Comparison of ENCODE assay signal across 1 cellular context in the genomic region with DNA sequence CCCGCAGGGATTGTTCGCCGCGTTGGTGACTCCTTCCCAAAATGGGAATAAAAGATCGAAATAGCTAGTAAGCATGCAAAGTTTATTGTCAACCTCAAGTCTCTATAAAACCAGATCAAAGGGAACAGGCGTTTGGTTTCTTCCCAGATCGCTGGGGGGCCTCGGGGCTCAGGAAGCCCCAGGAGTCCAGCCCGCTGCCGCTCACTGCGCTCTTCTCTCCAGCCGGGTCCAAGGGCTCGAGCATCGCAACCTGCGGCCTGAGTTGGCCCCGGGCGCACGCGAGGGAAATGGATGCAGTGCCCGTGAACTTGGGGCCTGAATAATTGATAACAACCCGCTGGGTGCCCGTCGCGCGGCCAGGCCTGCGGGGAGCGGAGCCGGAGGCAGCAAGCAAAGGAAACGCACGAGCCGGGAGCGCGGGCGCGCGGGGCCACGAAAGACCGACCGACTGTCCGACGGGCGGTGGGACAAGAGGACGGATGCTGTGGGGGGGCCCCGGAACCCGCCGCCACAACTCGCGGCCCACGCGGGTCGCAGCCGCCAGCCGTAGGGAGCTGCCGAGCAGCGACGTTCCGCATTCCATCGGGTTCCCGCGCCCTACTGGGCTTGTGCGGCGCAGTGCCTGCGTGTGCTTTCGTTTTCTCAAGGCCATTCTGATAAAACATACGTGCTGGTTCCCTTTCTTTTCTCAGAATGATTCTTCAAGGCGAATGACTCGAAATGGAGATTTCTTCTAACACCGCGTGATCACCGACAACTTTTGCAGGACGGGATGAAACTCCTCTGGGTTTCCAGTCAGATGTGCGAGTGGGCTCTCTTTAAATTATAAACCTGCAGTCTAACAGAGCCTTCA.
TF ChIP-seq lines count a peak whose summit lies in the region.

No MANE protein-coding gene starts in this region.

TF ChIP-seq in HepG2, 621 proteins besides CTCF, POLR2A, EP300 and RAD21 (continues in another document):
- TF ChIP-seq GABPB1 (CRISPR knock-in tag; IDR thresholded peaks at IDR 0.05) (peak; percentile 60; the same call in 1 of the 2 replicates), IRF2 (CRISPR knock-in tag; IDR thresholded peaks at IDR 0.05) (peak; percentile 77; the same call in 1 of the 2 replicates), SRSF1 (optimal IDR thresholded peaks at IDR 0.05; ENCODE audit: low read depth, low read length) (peak; percentile 42), MXD1 (CRISPR knock-in tag; IDR thresholded peaks at IDR 0.05) (peak; percentile 40; the same call in 1 of the 2 replicates), KMT2A (CRISPR knock-in tag; IDR thresholded peaks at IDR 0.05) (0 out of 2 replicates have a peak, but pooled peaks have one; percentile 23), AGO2 (optimal IDR thresholded peaks at IDR 0.05; ENCODE audit: low read depth, low read length) (no peak), MYPOP (CRISPR knock-in tag; IDR thresholded peaks at IDR 0.05) (0 out of 2 replicates have a peak, but pooled peaks have one; percentile 48), ZNF547 (CRISPR knock-in tag; IDR thresholded peaks at IDR 0.05) (0 out of 2 replicates have a peak, but pooled peaks have one; percentile 42), TEAD3 (CRISPR knock-in tag; optimal IDR thresholded peaks at IDR 0.05; ENCODE audit: borderline replicate concordance) (peak; percentile 84), ZNF777 (CRISPR knock-in tag; IDR thresholded peaks at IDR 0.05) (peak; percentile 69; the same call in 1 of the 2 replicates), CC2D1A (CRISPR knock-in tag; IDR thresholded peaks at IDR 0.05) (no peak), ZNF546 (CRISPR knock-in tag; conservative IDR thresholded peaks at IDR 0.05) (no peak), ZNF687 (CRISPR knock-in tag; IDR thresholded peaks at IDR 0.05) (peak; percentile 83), ELF1 (CRISPR knock-in tag; IDR thresholded peaks at IDR 0.05) (peak; percentile 66; the same call in 1 of the 2 replicates), TBX2 (CRISPR knock-in tag; IDR thresholded peaks at IDR 0.05; ENCODE audit: borderline replicate concordance) (peak; percentile 46; the same call in 1 of the 2 replicates), ZFX (CRISPR knock-in tag; IDR thresholded peaks at IDR 0.05; ENCODE audit: low read depth) (peak; percentile 31; the same call in 1 of the 2 replicates), TFDP2 (CRISPR knock-in tag; IDR thresholded peaks at IDR 0.05) (peak; percentile 66), TARDBP (CRISPR knock-in tag; IDR thresholded peaks at IDR 0.05) (0 out of 2 replicates have a peak, but pooled peaks have one; percentile 32), ZNF563 (CRISPR knock-in tag; IDR thresholded peaks at IDR 0.05) (peak; percentile 52; the same call in 1 of the 2 replicates), RNF2 (conservative IDR thresholded peaks at IDR 0.05; ENCODE audit: low read depth) (peak; percentile 43; the same call in 1 of the 2 replicates), ELF3 (CRISPR knock-in tag; IDR thresholded peaks at IDR 0.05) (peak; percentile 79), EZH2 (conservative IDR thresholded peaks at IDR 0.05; ENCODE audit: low read depth, low read length) (peak; percentile 64; the same call in 1 of the 2 replicates), NFKB2 (CRISPR knock-in tag; IDR thresholded peaks at IDR 0.05; ENCODE audit: borderline replicate concordance) (peak; percentile 75; the same call in 1 of the 2 replicates), HDAC1 (CRISPR knock-in tag; IDR thresholded peaks at IDR 0.05) (no peak), TFDP1 (CRISPR knock-in tag; IDR thresholded peaks at IDR 0.05; ENCODE audit: borderline replicate concordance) (peak; percentile 67; the same call in 1 of the 2 replicates), DBP (CRISPR knock-in tag; IDR thresholded peaks at IDR 0.05; ENCODE audit: not compliant biosample characterization) (no peak), ZBTB38 (CRISPR knock-in tag; IDR thresholded peaks at IDR 0.05) (0 out of 2 replicates have a peak, but pooled peaks have one; percentile 24), SALL1 (CRISPR knock-in tag; IDR thresholded peaks at IDR 0.05) (peak; percentile 32; the same call in 1 of the 2 replicates), ZNF564 (CRISPR knock-in tag; IDR thresholded peaks at IDR 0.05) (peak; percentile 68; the same call in 1 of the 2 replicates), ZNF720 (CRISPR knock-in tag; IDR thresholded peaks at IDR 0.05) (no peak)
- TF ChIP-seq, protein P1, sequence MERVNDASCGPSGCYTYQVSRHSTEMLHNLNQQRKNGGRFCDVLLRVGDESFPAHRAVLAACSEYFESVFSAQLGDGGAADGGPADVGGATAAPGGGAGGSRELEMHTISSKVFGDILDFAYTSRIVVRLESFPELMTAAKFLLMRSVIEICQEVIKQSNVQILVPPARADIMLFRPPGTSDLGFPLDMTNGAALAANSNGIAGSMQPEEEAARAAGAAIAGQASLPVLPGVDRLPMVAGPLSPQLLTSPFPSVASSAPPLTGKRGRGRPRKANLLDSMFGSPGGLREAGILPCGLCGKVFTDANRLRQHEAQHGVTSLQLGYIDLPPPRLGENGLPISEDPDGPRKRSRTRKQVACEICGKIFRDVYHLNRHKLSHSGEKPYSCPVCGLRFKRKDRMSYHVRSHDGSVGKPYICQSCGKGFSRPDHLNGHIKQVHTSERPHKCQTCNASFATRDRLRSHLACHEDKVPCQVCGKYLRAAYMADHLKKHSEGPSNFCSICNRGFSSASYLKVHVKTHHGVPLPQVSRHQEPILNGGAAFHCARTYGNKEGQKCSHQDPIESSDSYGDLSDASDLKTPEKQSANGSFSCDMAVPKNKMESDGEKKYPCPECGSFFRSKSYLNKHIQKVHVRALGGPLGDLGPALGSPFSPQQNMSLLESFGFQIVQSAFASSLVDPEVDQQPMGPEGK (CRISPR knock-in tag; IDR thresholded peaks at IDR 0.05) = 0 out of 2 replicates have a peak, but pooled peaks have one; percentile 13
- TF ChIP-seq, protein P2, sequence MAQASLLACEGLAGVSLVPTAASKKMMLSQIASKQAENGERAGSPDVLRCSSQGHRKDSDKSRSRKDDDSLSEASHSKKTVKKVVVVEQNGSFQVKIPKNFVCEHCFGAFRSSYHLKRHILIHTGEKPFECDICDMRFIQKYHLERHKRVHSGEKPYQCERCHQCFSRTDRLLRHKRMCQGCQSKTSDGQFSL (CRISPR knock-in tag; IDR thresholded peaks at IDR 0.05) = 0 out of 2 replicates have a peak, but pooled peaks have one; percentile 28
- TF ChIP-seq, protein P3, sequence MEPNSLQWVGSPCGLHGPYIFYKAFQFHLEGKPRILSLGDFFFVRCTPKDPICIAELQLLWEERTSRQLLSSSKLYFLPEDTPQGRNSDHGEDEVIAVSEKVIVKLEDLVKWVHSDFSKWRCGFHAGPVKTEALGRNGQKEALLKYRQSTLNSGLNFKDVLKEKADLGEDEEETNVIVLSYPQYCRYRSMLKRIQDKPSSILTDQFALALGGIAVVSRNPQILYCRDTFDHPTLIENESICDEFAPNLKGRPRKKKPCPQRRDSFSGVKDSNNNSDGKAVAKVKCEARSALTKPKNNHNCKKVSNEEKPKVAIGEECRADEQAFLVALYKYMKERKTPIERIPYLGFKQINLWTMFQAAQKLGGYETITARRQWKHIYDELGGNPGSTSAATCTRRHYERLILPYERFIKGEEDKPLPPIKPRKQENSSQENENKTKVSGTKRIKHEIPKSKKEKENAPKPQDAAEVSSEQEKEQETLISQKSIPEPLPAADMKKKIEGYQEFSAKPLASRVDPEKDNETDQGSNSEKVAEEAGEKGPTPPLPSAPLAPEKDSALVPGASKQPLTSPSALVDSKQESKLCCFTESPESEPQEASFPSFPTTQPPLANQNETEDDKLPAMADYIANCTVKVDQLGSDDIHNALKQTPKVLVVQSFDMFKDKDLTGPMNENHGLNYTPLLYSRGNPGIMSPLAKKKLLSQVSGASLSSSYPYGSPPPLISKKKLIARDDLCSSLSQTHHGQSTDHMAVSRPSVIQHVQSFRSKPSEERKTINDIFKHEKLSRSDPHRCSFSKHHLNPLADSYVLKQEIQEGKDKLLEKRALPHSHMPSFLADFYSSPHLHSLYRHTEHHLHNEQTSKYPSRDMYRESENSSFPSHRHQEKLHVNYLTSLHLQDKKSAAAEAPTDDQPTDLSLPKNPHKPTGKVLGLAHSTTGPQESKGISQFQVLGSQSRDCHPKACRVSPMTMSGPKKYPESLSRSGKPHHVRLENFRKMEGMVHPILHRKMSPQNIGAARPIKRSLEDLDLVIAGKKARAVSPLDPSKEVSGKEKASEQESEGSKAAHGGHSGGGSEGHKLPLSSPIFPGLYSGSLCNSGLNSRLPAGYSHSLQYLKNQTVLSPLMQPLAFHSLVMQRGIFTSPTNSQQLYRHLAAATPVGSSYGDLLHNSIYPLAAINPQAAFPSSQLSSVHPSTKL (CRISPR knock-in tag; IDR thresholded peaks at IDR 0.05) = peak; percentile 19; the same call in 1 of the 2 replicates
- TF ChIP-seq, protein P4, sequence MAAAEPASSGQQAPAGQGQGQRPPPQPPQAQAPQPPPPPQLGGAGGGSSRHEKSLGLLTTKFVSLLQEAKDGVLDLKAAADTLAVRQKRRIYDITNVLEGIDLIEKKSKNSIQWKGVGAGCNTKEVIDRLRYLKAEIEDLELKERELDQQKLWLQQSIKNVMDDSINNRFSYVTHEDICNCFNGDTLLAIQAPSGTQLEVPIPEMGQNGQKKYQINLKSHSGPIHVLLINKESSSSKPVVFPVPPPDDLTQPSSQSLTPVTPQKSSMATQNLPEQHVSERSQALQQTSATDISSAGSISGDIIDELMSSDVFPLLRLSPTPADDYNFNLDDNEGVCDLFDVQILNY (CRISPR knock-in tag; conservative IDR thresholded peaks at IDR 0.05) = 0 out of 2 replicates have a peak, but pooled peaks have one; percentile 41
- TF ChIP-seq, protein P5, sequence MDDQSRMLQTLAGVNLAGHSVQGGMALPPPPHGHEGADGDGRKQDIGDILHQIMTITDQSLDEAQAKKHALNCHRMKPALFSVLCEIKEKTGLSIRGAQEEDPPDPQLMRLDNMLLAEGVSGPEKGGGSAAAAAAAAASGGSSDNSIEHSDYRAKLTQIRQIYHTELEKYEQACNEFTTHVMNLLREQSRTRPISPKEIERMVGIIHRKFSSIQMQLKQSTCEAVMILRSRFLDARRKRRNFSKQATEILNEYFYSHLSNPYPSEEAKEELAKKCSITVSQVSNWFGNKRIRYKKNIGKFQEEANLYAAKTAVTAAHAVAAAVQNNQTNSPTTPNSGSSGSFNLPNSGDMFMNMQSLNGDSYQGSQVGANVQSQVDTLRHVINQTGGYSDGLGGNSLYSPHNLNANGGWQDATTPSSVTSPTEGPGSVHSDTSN (CRISPR knock-in tag; IDR thresholded peaks at IDR 0.05; ENCODE audit: borderline replicate concordance) = no peak
